ENCODE assay signal across 10 cellular contexts in genomic region chr20:36988494-36988966, GRCh38. TPM values are rescaled to one million over a fixed set of nuclear protein-coding genes. Genes with fewer than 3 reads are reported as not detected.
DNase-seq lines count a peak whose midpoint lies in the region; TF ChIP-seq lines count a peak whose summit lies in the region.
"Had no signal": no experiment of that assay in that cellular context is flagged by ENCODE, and none has a peak within 500 bp of the region (broad histone marks: within the 10 kb centered on the region; RNA-seq: fewer than 3 reads in every experiment).

No MANE protein-coding gene starts in this region.

- H3K4me1 Mint-ChIP-seq in T-helper 2 cell treated with Interferon-gamma antibody and Interleukin-4, amounts not matched to agents 5 μg/mL and 100 μg/mL, for 36 hours (ENCODE audit: low read depth) = peaks cover 24% of the 10 kb centered on the region

- H3K4me3 Mint-ChIP-seq in T-helper 2 cell treated with Interferon-gamma antibody and Interleukin-4, amounts not matched to agents 5 μg/mL and 100 μg/mL, for 36 hours = no peak overlapping the region

- H3K27ac ChIP-seq in BLaER1 (peak overlapping the region; percentile 83), tibial artery (no peak overlapping the region), dorsolateral prefrontal cortex (no peak overlapping the region)

- DNase-seq in EL (peak; percentile 29), foreskin fibroblast (peak; percentile 28 to 72), tibial artery (no peak), dorsolateral prefrontal cortex (no peak), ecto neural progenitor cell (ENCODE audit: low spot score) (no peak)
- DNase-seq in T-helper 2 cell treated with Interferon-gamma antibody and Interleukin-4, amounts not matched to agents 5 μg/mL and 100 μg/mL, for 36 hours (ENCODE audit: low spot score) = no peak
- DNase-seq in stimulated activated naive CD4-positive, alpha-beta T cell treated with Interleukin-2 at 50 U/mL for 16 hours (lab: John Stamatoyannopoulos, UW) = no peak
- DNase-seq: activated gamma-delta T cell, spleen had no signal

- peaks cover 9% of the 10 kb centered on the region for H3K9me3 Mint-ChIP-seq in T-helper 2 cell treated with Interferon-gamma antibody and Interleukin-4, amounts not matched to agents 5 μg/mL and 100 μg/mL, for 36 hours

- H3K27ac Mint-ChIP-seq in T-helper 2 cell treated with Interferon-gamma antibody and Interleukin-4, amounts not matched to agents 5 μg/mL and 100 μg/mL, for 36 hours = peak overlapping the region; percentile 58

- peaks cover 59% of the 10 kb centered on the region for H3K4me1 ChIP-seq in BLaER1
- H3K4me1 ChIP-seq in tibial artery = no peaks in the 10 kb centered on the region

- TF ChIP-seq CTCF in foreskin fibroblast (IDR thresholded peaks at IDR 0.05; ENCODE audit: low read depth, low read length) (no peak), tibial artery (IDR thresholded peaks at IDR 0.05) (no peak), dorsolateral prefrontal cortex (IDR thresholded peaks at IDR 0.05 in 54 of 56, conservative IDR thresholded peaks at IDR 0.05 in 2 of 56; ENCODE audit: low read depth in 1 of 56, partially characterized antibody in 56 of 56) (no peak)

- intact Hi-C loops in tibial artery (cut with DNase I; ENCODE audit: low total_unique reads) (no loop called here), dorsolateral prefrontal cortex (cut with DNase I) (no loop called here)

- H3K36me3 Mint-ChIP-seq in T-helper 2 cell treated with Interferon-gamma antibody and Interleukin-4, amounts not matched to agents 5 μg/mL and 100 μg/mL, for 36 hours (ENCODE audit: low read depth) = peaks cover 27% of the 10 kb centered on the region

- H3K36me3 ChIP-seq in BLaER1 (peaks cover 11% of the 10 kb centered on the region; the same call in 1 of the 2 replicates), tibial artery (no peaks in the 10 kb centered on the region)

- H3K4me2 ChIP-seq in BLaER1 = peak overlapping the region; percentile 58

- H3K27me3 ChIP-seq in BLaER1 = no peaks in the 10 kb centered on the region
- H3K27me3 ChIP-seq in tibial artery = no peaks in the 10 kb centered on the region
- no peaks in the 10 kb centered on the region for H3K27me3 ChIP-seq in dorsolateral prefrontal cortex
- H3K27me3 ChIP-seq: spleen had no signal

- H3K4me3 ChIP-seq in BLaER1 (peak overlapping the region; percentile 39), foreskin fibroblast (ENCODE audit: low read depth in 1 of 2, low read length in 2 of 2) (no peak overlapping the region), tibial artery (no peak overlapping the region), dorsolateral prefrontal cortex (no peak overlapping the region)
- H3K4me3 ChIP-seq: spleen had no signal

- H4K20me1 ChIP-seq in BLaER1 = no peaks in the 10 kb centered on the region

- H3K9me3 ChIP-seq in BLaER1 (peaks cover 41% of the 10 kb centered on the region), tibial artery (no peaks in the 10 kb centered on the region)

- peak overlapping the region; percentile 50; the same call in 1 of the 2 replicates for H3K9ac ChIP-seq in BLaER1

- H3K27me3 Mint-ChIP-seq in T-helper 2 cell treated with Interferon-gamma antibody and Interleukin-4, amounts not matched to agents 5 μg/mL and 100 μg/mL, for 36 hours (ENCODE audit: low read depth) = no peaks in the 10 kb centered on the region

RNA-seq across cellular contexts. Expression of gene SAMHD1, which starts 37.0 kb away (rescaled TPM):
- total RNA-seq in dorsolateral prefrontal cortex = 100 to 1,000 TPM in 2 of 120 experiments, 10 to 100 TPM in 118; 27.8 to 103 (median 50.8) TPM

Comparison
In these comparisons a context has a peak if more than half of its experiments do, and no peak if none do; other contexts are left out.
1. DNase-seq: peak in EL (single experiment) and foreskin fibroblast (2 of 2); none in T-helper 2 cell treated with Interferon-gamma antibody and Interleukin-4, amounts not matched to agents 5 μg/mL and 100 μg/mL, for 36 hours (single experiment), tibial artery (0 of 2), dorsolateral prefrontal cortex (0 of 10), ecto neural progenitor cell (single experiment) and stimulated activated naive CD4-positive, alpha-beta T cell treated with Interleukin-2 at 50 U/mL for 16 hours (single experiment).